ENCODE assay signal across 22 cellular contexts in the genomic region with DNA sequence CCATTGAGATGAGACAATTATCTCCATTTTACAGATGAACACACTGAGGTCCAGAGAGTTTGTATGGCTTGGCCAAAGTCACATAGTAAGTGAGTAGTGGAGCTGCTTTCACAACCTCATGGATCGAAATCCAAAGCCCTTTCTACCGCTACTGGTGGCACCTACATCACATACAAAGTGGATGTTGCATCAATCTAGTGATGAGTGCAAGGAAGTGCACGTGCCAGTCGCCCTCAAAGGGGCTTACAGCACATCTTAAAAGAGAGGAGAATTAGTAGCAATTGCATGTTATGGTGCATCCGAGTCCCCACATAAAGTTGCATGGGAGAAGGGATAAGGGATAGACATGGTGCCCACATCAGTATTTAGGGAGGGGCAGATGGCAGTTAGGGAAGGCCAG. TPM values are rescaled to one million over a fixed set of nuclear protein-coding genes. Genes with fewer than 3 reads are reported as not detected.
"Had no signal": no experiment of that assay in that cellular context is flagged by ENCODE, and none has a peak within 500 bp of the region (broad histone marks: within the 10 kb centered on the region; RNA-seq: fewer than 3 reads in every experiment).

No MANE protein-coding gene starts in this region.

- H3K4me1 ChIP-seq: SJSA1 had no signal

- H3K27me3 ChIP-seq: SJSA1 had no signal

- H3K4me3 ChIP-seq: SJSA1, SK-N-MC had no signal

- H3K27ac ChIP-seq: SJSA1, SK-N-MC had no signal

- H3K9me3 ChIP-seq: SJSA1 had no signal

- DNase-seq: KBM-7, NCI-H1092, NCI-H1105 treated with DMSO at 0.1 percent for 48 hours, NCI-H1417 treated with DMSO at 0.1 percent for 48 hours, NCI-H146, NCI-H1694 treated with DMSO at 0.1 percent for 48 hours, NCI-H1930, NCI-H2081, NCI-H2107, NCI-H2227 treated with DMSO at 0.1 percent for 48 hours, NCI-H524, NCI-H69, NCI-H774, Right ventricle myocardium superior, RPMI8226, SIG-M5 had no signal

- H3K36me3 ChIP-seq: SJSA1 had no signal

RNA-seq across cellular contexts. Expression of gene GPR26, which starts 31.0 kb away (rescaled TPM):
- total RNA-seq: HT-29, LHCN-M2, MCF 10A, NCI-H460, Right ventricle myocardium superior, SJSA1 had no signal
